In the genomic region with DNA sequence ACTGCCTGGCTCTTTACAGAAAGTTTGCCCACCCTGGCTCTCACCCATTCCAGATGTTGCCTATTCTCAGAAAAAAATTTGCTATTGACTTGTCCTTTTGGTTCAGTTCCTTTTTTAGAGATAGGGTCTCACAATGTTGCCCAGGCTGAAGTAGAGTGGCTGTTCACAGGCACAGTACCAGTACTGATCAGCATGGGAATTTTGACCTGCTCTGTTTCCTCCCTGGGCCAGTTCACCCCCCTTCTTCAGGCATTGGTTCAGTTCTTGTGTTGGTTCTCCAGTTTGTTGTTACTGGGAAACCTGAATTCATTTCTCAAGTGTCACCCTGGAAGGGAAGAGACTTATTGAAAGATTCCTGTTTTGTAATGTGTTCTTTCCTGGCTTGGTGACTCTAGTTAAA, we compare ENCODE assay signal across 26 cellular contexts.
"Had no signal": no experiment of that assay in that cellular context is flagged by ENCODE, and none has a peak within 500 bp of the region (broad histone marks: within the 10 kb centered on the region; RNA-seq: fewer than 3 reads in every experiment).

No MANE protein-coding gene starts in this region.

- H3K27me3 Mint-ChIP-seq: natural killer cell treated with Interleukin-12 subunit alpha and Interleukin-12 subunit beta and Interleukin-15 and Interleukin-18, amount 100 ng/mL, for 72 hours; progenitor cell of endocrine pancreas; stimulated activated memory B cell treated with anti-CD40 and anti-IgM and Interleukin-4, amounts not matched to agents 10 μg/mL and 1 μg/mL and 100 μg/mL, for 72 hours; stimulated activated naive CD8-positive, alpha-beta T cell treated with anti-CD3 and anti-CD28 coated beads, Interleukin-15, Interleukin-2, amounts not matched to agents 100 ng/mL and 50 ng/mL, for 24 hours had no signal

- H3K27me3 ChIP-seq: neural progenitor cell, pancreas, spleen, tibial nerve, upper lobe of right lung had no signal

- H3K4me1 Mint-ChIP-seq: neural progenitor cell had no signal

- ATAC-seq: left colon; left ventricle myocardium superior; natural killer cell treated with Interleukin-12 subunit alpha and Interleukin-12 subunit beta and Interleukin-15 and Interleukin-18, amount 100 ng/mL, for 72 hours; pancreas; right cardiac atrium; stimulated activated memory B cell treated with anti-CD40 and anti-IgM and Interleukin-4, amounts not matched to agents 10 μg/mL and 1 μg/mL and 100 μg/mL, for 72 hours; upper lobe of right lung had no signal

- H3K4me3 ChIP-seq: coronary artery, lung, neural progenitor cell, pancreas, spleen, tibial nerve, upper lobe of right lung had no signal

- H3K9me3 ChIP-seq: pancreas, spleen, tibial nerve, upper lobe of right lung had no signal

- H3K4me1 ChIP-seq: neural progenitor cell, spleen, upper lobe of right lung had no signal

- H3K9me3 Mint-ChIP-seq: endodermal cell; natural killer cell treated with Interleukin-12 subunit alpha and Interleukin-12 subunit beta and Interleukin-15 and Interleukin-18, amount 100 ng/mL, for 72 hours; neural progenitor cell; stimulated activated memory B cell treated with anti-CD40 and anti-IgM and Interleukin-4, amounts not matched to agents 10 μg/mL and 1 μg/mL and 100 μg/mL, for 72 hours; stimulated activated naive CD8-positive, alpha-beta T cell treated with anti-CD3 and anti-CD28 coated beads, Interleukin-15, Interleukin-2, amounts not matched to agents 100 ng/mL and 50 ng/mL, for 24 hours had no signal

- H3K36me3 Mint-ChIP-seq: natural killer cell treated with Interleukin-12 subunit alpha and Interleukin-12 subunit beta and Interleukin-15 and Interleukin-18, amount 100 ng/mL, for 72 hours; neural progenitor cell had no signal

- DNase-seq: effector CD4-positive, alpha-beta T cell; endodermal cell; erythroblast; foreskin melanocyte; head of caudate nucleus; hippocampal formation; left colon; left ventricle myocardium superior; mesenchymal stem cell; midbrain; occipital lobe; pancreas; right cardiac atrium; spleen; stimulated activated CD4-positive, alpha-beta T cell treated with anti-CD3 and anti-CD28 coated beads, Interleukin-15, amount 100 ng/mL, for 24 hours; stimulated activated CD4-positive, alpha-beta T cell treated with anti-CD3 and anti-CD28 coated beads, Interleukin-1b, Interleukin-23, amount 100 ng/mL, for 48 hours; stimulated activated CD4-positive, alpha-beta T cell treated with anti-CD3 and anti-CD28 coated beads, Interleukin-4, amount 100 ng/mL, for 24 hours; upper lobe of right lung had no signal

- H3K27ac ChIP-seq: neural progenitor cell, pancreas, spleen, tibial nerve, upper lobe of right lung had no signal

- H3K4me3 Mint-ChIP-seq: endodermal cell; natural killer cell treated with Interleukin-12 subunit alpha and Interleukin-12 subunit beta and Interleukin-15 and Interleukin-18, amount 100 ng/mL, for 72 hours; neural progenitor cell; stimulated activated memory B cell treated with anti-CD40 and anti-IgM and Interleukin-4, amounts not matched to agents 10 μg/mL and 1 μg/mL and 100 μg/mL, for 72 hours; stimulated activated naive CD8-positive, alpha-beta T cell treated with anti-CD3 and anti-CD28 coated beads, Interleukin-15, Interleukin-2, amounts not matched to agents 100 ng/mL and 50 ng/mL, for 24 hours had no signal

- H3K36me3 ChIP-seq: neural progenitor cell, pancreas, spleen, tibial nerve, upper lobe of right lung had no signal

- H3K27ac Mint-ChIP-seq: endodermal cell; natural killer cell treated with Interleukin-12 subunit alpha and Interleukin-12 subunit beta and Interleukin-15 and Interleukin-18, amount 100 ng/mL, for 72 hours; neural progenitor cell; progenitor cell of endocrine pancreas; stimulated activated memory B cell treated with anti-CD40 and anti-IgM and Interleukin-4, amounts not matched to agents 10 μg/mL and 1 μg/mL and 100 μg/mL, for 72 hours; stimulated activated naive CD8-positive, alpha-beta T cell treated with anti-CD3 and anti-CD28 coated beads, Interleukin-15, Interleukin-2, amounts not matched to agents 100 ng/mL and 50 ng/mL, for 24 hours had no signal
